Comparison of ENCODE assay signal across 1 cellular context in genomic region chr5:79486116-79486515, GRCh38.
TF ChIP-seq lines count a peak whose summit lies in the region.

No MANE protein-coding gene starts in this region.

TF ChIP-seq in HepG2, 621 proteins besides CTCF, POLR2A, EP300 and RAD21:
- no peak for TF ChIP-seq YEATS2 (CRISPR knock-in tag; IDR thresholded peaks at IDR 0.05; ENCODE audit: borderline replicate concordance)
- TF ChIP-seq ZNF788 (CRISPR knock-in tag; IDR thresholded peaks at IDR 0.05; ENCODE audit: borderline replicate concordance) = no peak
- no peak for TF ChIP-seq ONECUT2 (CRISPR knock-in tag; IDR thresholded peaks at IDR 0.05)
- TF ChIP-seq PITX1 (CRISPR knock-in tag; IDR thresholded peaks at IDR 0.05) = no peak
- no peak for TF ChIP-seq ZNF816 (CRISPR knock-in tag; IDR thresholded peaks at IDR 0.05; ENCODE audit: borderline replicate concordance)
- TF ChIP-seq KDM6A (CRISPR knock-in tag; IDR thresholded peaks at IDR 0.05; ENCODE audit: low read depth) = no peak
- TF ChIP-seq, protein P1, sequence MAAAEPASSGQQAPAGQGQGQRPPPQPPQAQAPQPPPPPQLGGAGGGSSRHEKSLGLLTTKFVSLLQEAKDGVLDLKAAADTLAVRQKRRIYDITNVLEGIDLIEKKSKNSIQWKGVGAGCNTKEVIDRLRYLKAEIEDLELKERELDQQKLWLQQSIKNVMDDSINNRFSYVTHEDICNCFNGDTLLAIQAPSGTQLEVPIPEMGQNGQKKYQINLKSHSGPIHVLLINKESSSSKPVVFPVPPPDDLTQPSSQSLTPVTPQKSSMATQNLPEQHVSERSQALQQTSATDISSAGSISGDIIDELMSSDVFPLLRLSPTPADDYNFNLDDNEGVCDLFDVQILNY (CRISPR knock-in tag; conservative IDR thresholded peaks at IDR 0.05) = no peak
- no peak for TF ChIP-seq RNF2 (conservative IDR thresholded peaks at IDR 0.05; ENCODE audit: low read depth)
- TF ChIP-seq KMT2A (CRISPR knock-in tag; IDR thresholded peaks at IDR 0.05) = no peak
- TF ChIP-seq, protein P2, sequence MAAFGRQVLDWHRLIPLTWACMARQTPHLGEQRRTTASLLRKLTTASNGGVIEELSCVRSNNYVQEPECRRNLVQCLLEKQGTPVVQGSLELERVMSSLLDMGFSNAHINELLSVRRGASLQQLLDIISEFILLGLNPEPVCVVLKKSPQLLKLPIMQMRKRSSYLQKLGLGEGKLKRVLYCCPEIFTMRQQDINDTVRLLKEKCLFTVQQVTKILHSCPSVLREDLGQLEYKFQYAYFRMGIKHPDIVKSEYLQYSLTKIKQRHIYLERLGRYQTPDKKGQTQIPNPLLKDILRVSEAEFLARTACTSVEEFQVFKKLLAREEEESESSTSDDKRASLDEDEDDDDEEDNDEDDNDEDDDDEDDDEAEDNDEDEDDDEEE (CRISPR knock-in tag; IDR thresholded peaks at IDR 0.05) = no peak
- no peak for TF ChIP-seq NFE2L1 (CRISPR knock-in tag; IDR thresholded peaks at IDR 0.05; ENCODE audit: borderline replicate concordance)
- TF ChIP-seq ARNT2 (CRISPR knock-in tag; IDR thresholded peaks at IDR 0.05; ENCODE audit: low read depth) = no peak
- no peak for TF ChIP-seq ZNF354B (CRISPR knock-in tag; IDR thresholded peaks at IDR 0.05)
- TF ChIP-seq TSC22D2 (CRISPR knock-in tag; IDR thresholded peaks at IDR 0.05; ENCODE audit: borderline replicate concordance) = no peak
- no peak for TF ChIP-seq NFIB (CRISPR knock-in tag; IDR thresholded peaks at IDR 0.05; ENCODE audit: borderline replicate concordance)
- no peak for TF ChIP-seq CEBPG (CRISPR knock-in tag; IDR thresholded peaks at IDR 0.05)
- no peak for TF ChIP-seq SOX6 (IDR thresholded peaks at IDR 0.05)
- no peak for TF ChIP-seq SOX6 (CRISPR knock-in tag; IDR thresholded peaks at IDR 0.05)
- TF ChIP-seq CENPT (CRISPR knock-in tag; IDR thresholded peaks at IDR 0.05; ENCODE audit: low read depth) = no peak
